In genomic region chr7:30315589-30315988, GRCh38 we compare ENCODE assay signal across 1 cellular context.
TF ChIP-seq lines count a peak whose summit lies in the region.

No MANE protein-coding gene starts in this region.

TF ChIP-seq in WTC11, 78 proteins besides CTCF, POLR2A, EP300 and RAD21 (continued from another document):
- TF ChIP-seq AR (CRISPR knock-in tag; IDR thresholded peaks at IDR 0.05): no peak
- TF ChIP-seq, protein P1, sequence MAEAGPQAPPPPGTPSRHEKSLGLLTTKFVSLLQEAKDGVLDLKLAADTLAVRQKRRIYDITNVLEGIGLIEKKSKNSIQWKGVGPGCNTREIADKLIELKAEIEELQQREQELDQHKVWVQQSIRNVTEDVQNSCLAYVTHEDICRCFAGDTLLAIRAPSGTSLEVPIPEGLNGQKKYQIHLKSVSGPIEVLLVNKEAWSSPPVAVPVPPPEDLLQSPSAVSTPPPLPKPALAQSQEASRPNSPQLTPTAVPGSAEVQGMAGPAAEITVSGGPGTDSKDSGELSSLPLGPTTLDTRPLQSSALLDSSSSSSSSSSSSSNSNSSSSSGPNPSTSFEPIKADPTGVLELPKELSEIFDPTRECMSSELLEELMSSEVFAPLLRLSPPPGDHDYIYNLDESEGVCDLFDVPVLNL (CRISPR knock-in tag; IDR thresholded peaks at IDR 0.05; ENCODE audit: borderline replicate concordance, low read depth): no peak
- TF ChIP-seq ZNF532 (CRISPR knock-in tag; IDR thresholded peaks at IDR 0.05; ENCODE audit: borderline replicate concordance): no peak
- TF ChIP-seq MLX (CRISPR knock-in tag; IDR thresholded peaks at IDR 0.05): no peak
- TF ChIP-seq ZNF219 (CRISPR knock-in tag; IDR thresholded peaks at IDR 0.05; ENCODE audit: borderline replicate concordance): no peak
- no peak for TF ChIP-seq ZNF263 (CRISPR knock-in tag; IDR thresholded peaks at IDR 0.05; ENCODE audit: low read depth)
- no peak for TF ChIP-seq USF1 (CRISPR knock-in tag; IDR thresholded peaks at IDR 0.05)
- TF ChIP-seq ZBTB43 (CRISPR knock-in tag; IDR thresholded peaks at IDR 0.05): no peak
- no peak for TF ChIP-seq TP53 (CRISPR knock-in tag; IDR thresholded peaks at IDR 0.05)
- no peak for TF ChIP-seq FOXP1 (CRISPR knock-in tag; IDR thresholded peaks at IDR 0.05; ENCODE audit: borderline replicate concordance)
